In genomic region chr14:100383727-100384158, GRCh38 we compare ENCODE assay signal across 8 cellular contexts. TPM values are rescaled to one million over a fixed set of nuclear protein-coding genes. Genes with fewer than 3 reads are reported as not detected.
DNase-seq lines count a peak whose midpoint lies in the region; ATAC-seq and TF ChIP-seq lines count a peak whose summit lies in the region.

No MANE protein-coding gene starts in this region.

- peaks cover 35% of the 10 kb centered on the region; the same call in 1 of the 2 replicates for H4K20me1 ChIP-seq in Karpas-422 (ENCODE audit: insufficient read depth, low read depth, low read length)

- intact Hi-C loops in heart left ventricle (cut with DNase I): loop anchor here in 9 of 10 donors (2.0 to 5.0 kb wide), 7 partner anchors 261 to 1245 kb away; no protein-coding TSS in a partner anchor

- H3K9me3 ChIP-seq in Karpas-422 (ENCODE audit: low read length): no peaks in the 10 kb centered on the region
- no peaks in the 10 kb centered on the region for H3K9me3 ChIP-seq in SJSA1 (replicated peaks)
- no peaks in the 10 kb centered on the region for H3K9me3 ChIP-seq in heart left ventricle

- H3K9me2 ChIP-seq in Karpas-422 (replicated peaks; ENCODE audit: insufficient read depth, low read length): no peaks in the 10 kb centered on the region

- 25 to 39% (median 32%) methylated on average over 8 to 10 of the region's 10 CpGs for WGBS in heart left ventricle, 4 donors

- ATAC-seq in GM18861 (IDR thresholded peaks at IDR 0.05; ENCODE audit: unreplicated experiment) (peak; percentile 48), heart left ventricle (peak; percentile 64 to 78 (median 74)), GM18505 (IDR thresholded peaks at IDR 0.05; ENCODE audit: unreplicated experiment) (no peak)
- ATAC-seq in activated naive CD4-positive, alpha-beta T cell treated with anti-CD3 and anti-CD28 coated beads, Interleukin-2, amount 50 U/mL, for 72 hours: peak; percentile 77 to 91

- no peaks in the 10 kb centered on the region for H3K36me3 Mint-ChIP-seq in activated naive CD4-positive, alpha-beta T cell treated with anti-CD3 and anti-CD28 coated beads, Interleukin-2, amount 50 U/mL, for 72 hours

- TF ChIP-seq POLR2A in heart left ventricle (IDR thresholded peaks at IDR 0.05): no peak
- TF ChIP-seq POLR2A in GM18505 (IDR thresholded peaks at IDR 0.05; ENCODE audit: borderline replicate concordance, extremely low read depth, insufficient read depth, insufficient read length): no peak

- no peak overlapping the region for H3K9ac ChIP-seq in Karpas-422 (ENCODE audit: low read length)

- H3K4me2 ChIP-seq in Karpas-422 (ENCODE audit: low read depth, low read length, poor library complexity, severe bottlenecking): no peak overlapping the region

- DNase-seq in AG08396 (ENCODE audit: low spot score) (peak; percentile 78), Karpas-422 (peak; percentile 89), SJSA1 (ENCODE audit: low read depth in 1 of 2, low spot score in 2 of 2) (peak; percentile 25 to 65), heart left ventricle (peak; percentile 34 to 77 (median 56)), retinal pigment epithelial cell (ENCODE audit: low read depth) (no peak)
- peak in 1 of 2 donors; percentile 73 for DNase-seq in activated naive CD4-positive, alpha-beta T cell treated with anti-CD3 and anti-CD28 coated beads, Interleukin-2, amount 50 U/mL, for 72 hours (ENCODE audit: low spot score in 2 of 2)

- H3K9me3 Mint-ChIP-seq in activated naive CD4-positive, alpha-beta T cell treated with anti-CD3 and anti-CD28 coated beads, Interleukin-2, amount 50 U/mL, for 72 hours: no peaks in the 10 kb centered on the region

- no peak overlapping the region for H3K27ac ChIP-seq in Karpas-422 (ENCODE audit: low read length)
- H3K27ac ChIP-seq in SJSA1: no peak overlapping the region
- no peak overlapping the region for H3K27ac ChIP-seq in heart left ventricle

- H3K27me3 ChIP-seq in Karpas-422 (ENCODE audit: low read length): no peaks in the 10 kb centered on the region
- H3K27me3 ChIP-seq in SJSA1 (replicated peaks): no peaks in the 10 kb centered on the region
- H3K27me3 ChIP-seq in heart left ventricle: no peaks in the 10 kb centered on the region

- H3K4me1 ChIP-seq in Karpas-422 (ENCODE audit: low read length) (no peaks in the 10 kb centered on the region), SJSA1 (replicated peaks) (peaks cover 6% of the 10 kb centered on the region; the same call in 1 of the 2 replicates), heart left ventricle (peaks cover 0 to 9% (median 1%) of the 10 kb centered on the region in 12 donors)

- no peaks in the 10 kb centered on the region for H3K79me2 ChIP-seq in Karpas-422 (ENCODE audit: low read length)

- TF ChIP-seq CTCF in heart left ventricle (IDR thresholded peaks at IDR 0.05) (peak; percentile 66 to 85 (median 77)), retinal pigment epithelial cell (conservative IDR thresholded peaks at IDR 0.05; ENCODE audit: low read depth, low read length) (peak; percentile 87)

- H3K4me3 ChIP-seq in Karpas-422 (ENCODE audit: low read length) (no peak overlapping the region), SJSA1 (no peak overlapping the region), heart left ventricle (no peak overlapping the region), retinal pigment epithelial cell (ENCODE audit: low read length) (no peak overlapping the region)

- no peak overlapping the region for H2AFZ ChIP-seq in Karpas-422 (ENCODE audit: low read length)

- no peaks in the 10 kb centered on the region for H3K36me3 ChIP-seq in Karpas-422 (ENCODE audit: insufficient read depth, low read length)
- H3K36me3 ChIP-seq in SJSA1: peaks cover 10% of the 10 kb centered on the region
- peaks cover 0 to 26% (median 13%) of the 10 kb centered on the region in 9 donors for H3K36me3 ChIP-seq in heart left ventricle

- peak overlapping the region in 1 of 2 donors; percentile 84 for H3K27ac Mint-ChIP-seq in activated naive CD4-positive, alpha-beta T cell treated with anti-CD3 and anti-CD28 coated beads, Interleukin-2, amount 50 U/mL, for 72 hours

RNA-seq across cellular contexts. Expression of gene WDR25, which starts 7.5 kb away (rescaled TPM):
- 10.8 and 13.5 TPM in 2 replicates for total RNA-seq in Karpas-422 (2014; rRNA removed; shearing (Covaris generic); ENCODE audit: low replicate concordance)
- 10.7 and 11.5 TPM in 2 replicates for total RNA-seq in SJSA1 (2014; rRNA removed; shearing (Covaris generic))
- total RNA-seq in activated naive CD4-positive, alpha-beta T cell treated with anti-CD3 and anti-CD28 coated beads, Interleukin-2, amount 50 U/mL, for 72 hours: 1 to 10 TPM; 3.6 to 7.4 TPM
- 10 to 100 TPM in 1 of 9 donors, 1 to 10 TPM in 8; 4.0 to 10.2 (median 6.1) TPM for total RNA-seq in heart left ventricle
- 1 to 10 TPM; 4.7 to 7.4 TPM for polyA plus RNA-seq in heart left ventricle
